8 cellular contexts compared by ENCODE assay signal in genomic region chr13:26721251-26721939, GRCh38. TPM values are rescaled to one million over a fixed set of nuclear protein-coding genes. Genes with fewer than 3 reads are reported as not detected.
A peak's percentile ranks its signal among the peaks of the same experiment; 100 is the strongest.
DNase-seq lines count a peak whose midpoint lies in the region; ATAC-seq, FAIRE-seq and TF ChIP-seq lines count a peak whose summit lies in the region.

No MANE protein-coding gene starts in this region.

- H3K27me3 ChIP-seq in psoas muscle (ENCODE audit: insufficient read depth in 3 of 3, low read length in 2 of 3), result peaks cover 0 to 2% (median 0%) of the 10 kb centered on the region in 3 donors
- no peaks in the 10 kb centered on the region for H3K27me3 ChIP-seq in mammary epithelial cell (ENCODE audit: insufficient read depth, low read length)

- no peak overlapping the region for H3K4me2 ChIP-seq in mammary epithelial cell (ENCODE audit: insufficient read depth, low read depth, low read length)

- CTCF ChIA-PET in mammary epithelial cell (lab: Charles Lee; ENCODE audit: low non-redundant PET), result no interaction called here

- no peak overlapping the region for H2AFZ ChIP-seq in mammary epithelial cell (ENCODE audit: low read depth, low read length)

- dilution Hi-C loops in mammary epithelial cell (cut with HindIII; ENCODE audit: low sequenced_read_pairs), result no loop called here

- 58 to 68% (median 66%) methylated on average over 24 of the region's 24 CpGs for WGBS in psoas muscle, 3 donors
- 83% methylated on average over 19 of the region's 24 CpGs for WGBS in mammary epithelial cell (ENCODE audit: low coverage, missing lambda C conversion rate)

- no peaks in the 10 kb centered on the region for H3K79me2 ChIP-seq in mammary epithelial cell (ENCODE audit: insufficient read depth, low read length)

- no peak overlapping the region for H3K9ac ChIP-seq in mammary epithelial cell (ENCODE audit: insufficient read depth, low read length)

- H3K36me3 ChIP-seq in psoas muscle (ENCODE audit: insufficient read depth in 1 of 2, low read depth in 1 of 2), result no peaks in the 10 kb centered on the region
- H3K36me3 ChIP-seq in mammary epithelial cell (ENCODE audit: insufficient read depth, low read length), result no peaks in the 10 kb centered on the region

- BruUV-seq in mammary epithelial cell (replicated peaks; lab: Mats Ljungman, UMichigan), result no TSS peak

- DNase-seq in GM19239 (ENCODE audit: insufficient read length, low spot score), result peak; percentile 27
- peak; percentile 66 for DNase-seq in NCI-H69 (lab: John Stamatoyannopoulos, UW)
- peak; percentile 18 for DNase-seq in activated effector memory CD4-positive, alpha-beta T cell treated with Interleukin-2 at 50 U/mL for 16 hours
- peak; percentile 23 to 59 for DNase-seq in psoas muscle
- DNase-seq in GM19240 (ENCODE audit: insufficient read length, low spot score), result no peak
- no peak for DNase-seq in HCEC 1CT
- DNase-seq in AG08396 (ENCODE audit: low spot score), result no peak
- no peak for DNase-seq in mammary epithelial cell

- FAIRE-seq in GM19239 (lab: Jason Lieb, UNC), result no peak

- intact Hi-C loops in psoas muscle (cut with DNase I), result no loop called here
- intact Hi-C loops in mammary epithelial cell (cut with micrococcal nuclease), result no loop called here

- TF ChIP-seq CTCF in psoas muscle (IDR thresholded peaks at IDR 0.05) (no peak), mammary epithelial cell (conservative IDR thresholded peaks at IDR 0.05 in 1 of 2, IDR thresholded peaks at IDR 0.05 in 1 of 2; ENCODE audit: extremely low read depth in 1 of 2, insufficient read depth in 1 of 2, low read depth in 1 of 2, low read length in 2 of 2) (no peak)

- in situ Hi-C loops in mammary epithelial cell (cut with MboI; ENCODE audit: low sequenced_read_pairs in 2 of 2), result no loop called here

- H3K4me1 ChIP-seq in psoas muscle (no peaks in the 10 kb centered on the region), mammary epithelial cell (ENCODE audit: insufficient read depth, low read length) (no peaks in the 10 kb centered on the region)

- no peak overlapping the region for H3K27ac ChIP-seq in psoas muscle
- no peak overlapping the region for H3K27ac ChIP-seq in mammary epithelial cell (ENCODE audit: insufficient read depth, low read depth, low read length)

- no peaks in the 10 kb centered on the region for H3K9me3 ChIP-seq in psoas muscle
- H3K9me3 ChIP-seq in mammary epithelial cell (replicated peaks; ENCODE audit: insufficient read depth, low read length), result no peaks in the 10 kb centered on the region

- ATAC-seq in psoas muscle, result no peak

- no peak overlapping the region for H3K4me3 ChIP-seq in psoas muscle
- H3K4me3 ChIP-seq in mammary epithelial cell (replicated peaks in 1 of 3; ENCODE audit: insufficient read depth in 1 of 3, low read depth in 2 of 3, low read length in 3 of 3), result no peak overlapping the region

- H4K20me1 ChIP-seq in mammary epithelial cell (ENCODE audit: insufficient read depth, low read length), result no peaks in the 10 kb centered on the region

RNA-seq across cellular contexts. Expression of gene GPR12, which starts 39.2 kb away (rescaled TPM):
- total RNA-seq in psoas muscle (under 1 TPM in 2 of 4 donors, not detected in 2; 0.10 to 0.17 TPM), mammary epithelial cell (not detected)
- polyA plus RNA-seq in psoas muscle (under 1 TPM; 0.01 to 0.08 (median 0.04) TPM), mammary epithelial cell (not detected)
- polyA minus RNA-seq in mammary epithelial cell, result not detected

Comparison
In these comparisons a context has a peak if more than half of its experiments do, and no peak if none do; other contexts are left out.
1. DNase-seq: peak in GM19239 (single experiment), NCI-H69 (single experiment), activated effector memory CD4-positive, alpha-beta T cell treated with Interleukin-2 at 50 U/mL for 16 hours (single experiment) and psoas muscle (2 of 2); none in GM19240 (single experiment), HCEC 1CT (single experiment), AG08396 (single experiment) and mammary epithelial cell (single experiment).